ENCODE assay signal across 1 cellular context in the genomic region with DNA sequence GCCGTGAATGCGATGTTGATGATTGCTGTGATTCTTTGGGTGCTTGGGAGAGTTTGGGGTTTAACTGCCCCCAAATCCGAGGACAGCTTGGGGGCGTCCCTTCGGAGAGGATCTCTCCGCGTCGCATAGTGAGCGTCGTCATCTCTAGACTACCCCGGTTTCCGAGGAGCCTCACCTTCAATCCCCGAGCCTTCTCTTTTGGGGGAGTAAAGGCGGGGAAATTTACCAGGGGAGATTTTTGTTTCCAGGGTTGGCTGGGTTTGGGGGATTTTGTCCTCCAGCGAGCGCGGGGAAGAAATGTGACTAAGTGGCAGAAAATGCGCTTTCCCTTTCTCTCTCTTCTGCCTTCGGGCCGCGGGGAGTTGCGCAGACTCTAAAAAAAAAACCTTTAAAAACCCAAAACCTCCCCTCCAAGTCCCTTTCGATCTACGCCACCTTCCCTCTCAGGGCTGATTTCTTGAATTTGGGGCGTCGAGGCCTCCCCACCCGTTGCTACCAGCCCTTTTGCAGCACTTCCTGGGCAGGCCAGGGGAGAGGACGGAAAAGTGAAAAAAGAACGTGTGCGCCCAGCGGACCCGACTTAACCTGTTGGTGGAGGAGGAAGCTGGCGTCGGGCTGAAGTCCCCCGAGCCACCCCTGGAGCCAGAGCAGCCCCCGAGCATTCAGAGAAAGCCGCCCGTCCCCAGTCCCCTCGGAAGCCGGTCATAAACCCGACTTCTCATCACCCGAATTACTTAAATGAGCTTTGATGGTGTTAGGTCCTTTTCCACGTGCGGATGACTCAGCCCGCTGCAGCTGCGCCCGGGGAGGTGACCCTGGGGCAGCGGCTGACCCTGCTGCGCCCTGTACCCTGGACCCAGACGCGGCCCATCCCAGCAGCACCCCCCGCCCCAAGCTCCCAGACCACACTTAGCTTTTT.
TF ChIP-seq lines count a peak whose summit lies in the region.

No MANE protein-coding gene starts in this region.

TF ChIP-seq in HCT116, 20 proteins besides CTCF, POLR2A, EP300 and RAD21 (continued from another document):
- TF ChIP-seq, protein P1, sequence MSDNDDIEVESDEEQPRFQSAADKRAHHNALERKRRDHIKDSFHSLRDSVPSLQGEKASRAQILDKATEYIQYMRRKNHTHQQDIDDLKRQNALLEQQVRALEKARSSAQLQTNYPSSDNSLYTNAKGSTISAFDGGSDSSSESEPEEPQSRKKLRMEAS (IDR thresholded peaks at IDR 0.05) = peak; percentile 89
- TF ChIP-seq EGR1 (IDR thresholded peaks at IDR 0.05; ENCODE audit: low read depth) = no peak
TF ChIP-seq in HCT116: peak in this region for 3.
